Comparison of ENCODE assay signal across 27 cellular contexts in the genomic region with DNA sequence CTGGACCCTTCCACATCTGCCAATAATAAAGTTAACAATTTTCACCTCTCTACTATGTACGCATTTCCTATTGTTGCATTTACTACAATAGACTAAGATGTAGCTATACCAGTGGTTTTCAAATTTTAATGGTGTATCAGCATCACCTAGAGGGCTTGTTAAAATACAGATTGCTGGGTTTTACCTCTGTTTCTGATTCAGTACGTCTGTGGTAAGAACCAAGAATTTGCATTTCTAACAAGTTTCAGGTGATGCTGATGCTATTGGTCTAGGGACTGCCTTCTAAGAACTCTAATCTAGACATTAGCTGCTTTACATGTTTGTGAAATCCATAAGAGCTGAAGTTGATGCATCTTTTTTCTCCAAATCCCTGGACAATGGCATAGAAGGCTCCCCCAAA. TPM values are rescaled to one million over a fixed set of nuclear protein-coding genes. Genes with fewer than 3 reads are reported as not detected.
"Had no signal": no experiment of that assay in that cellular context is flagged by ENCODE, and none has a peak within 500 bp of the region (broad histone marks: within the 10 kb centered on the region; RNA-seq: fewer than 3 reads in every experiment).

No MANE protein-coding gene starts in this region.

- H3K9me3 ChIP-seq: gastrocnemius medialis, heart left ventricle, right lobe of liver, tibial nerve, uterus had no signal

- H3K4me2 ChIP-seq: neural progenitor cell, smooth muscle cell had no signal

- H3K27ac ChIP-seq: gastrocnemius medialis, heart left ventricle, neural progenitor cell, right lobe of liver, tibial nerve, uterus, WERI-Rb-1 had no signal

- FAIRE-seq: astrocyte had no signal

- H3K27me3 ChIP-seq: gastrocnemius medialis, heart left ventricle, neural progenitor cell, right lobe of liver, tibial nerve, uterus had no signal

- H3K36me3 ChIP-seq: gastrocnemius medialis, heart left ventricle, neural progenitor cell, right lobe of liver, tibial nerve, uterus, WERI-Rb-1 had no signal

- H3K4me3 ChIP-seq: gastrocnemius medialis, heart left ventricle, neural progenitor cell, right lobe of liver, smooth muscle cell, tibial nerve, uterus had no signal

- DNase-seq: activated CD4-positive, alpha-beta memory T cell treated with anti-CD3 and anti-CD28 coated beads for 36 hours; activated CD8-positive, alpha-beta memory T cell treated with anti-CD3 and anti-CD28 coated beads, Interleukin-2, amount 10 ng/mL, durations not matched to agents 7 days and 5 days; activated naive CD4-positive, alpha-beta T cell treated with anti-CD3 and anti-CD28 coated beads, Interleukin-2, amount 10 ng/mL, durations not matched to agents 7 days and 5 days; activated T-cell treated with anti-CD3 and anti-CD28 coated beads, Interleukin-2, amount 50 U/mL, for 1 hour; endodermal cell; gastrocnemius medialis; heart left ventricle; immature natural killer cell; mammary epithelial cell; naive B cell; right lobe of liver; stimulated activated CD4-positive, alpha-beta T cell treated with anti-CD3 and anti-CD28 coated beads, Interleukin-4, amount 100 ng/mL, for 4 hours; stimulated activated CD8-positive, alpha-beta memory T cell treated with anti-CD3 and anti-CD28 coated beads, Interleukin-4, amount 100 ng/mL, for 48 hours; stimulated activated naive CD4-positive, alpha-beta T cell treated with Interleukin-2 at 50 U/mL for 16 hours; substantia nigra; uterus; WERI-Rb-1 had no signal

- H3K9ac ChIP-seq: neural progenitor cell had no signal

- H2AFZ ChIP-seq: neural progenitor cell had no signal

- ATAC-seq: activated CD8-positive, alpha-beta memory T cell treated with anti-CD3 and anti-CD28 coated beads, Interleukin-2, amount 10 ng/mL, durations not matched to agents 7 days and 5 days; gastrocnemius medialis; heart left ventricle had no signal

- H3K4me1 ChIP-seq: gastrocnemius medialis, heart left ventricle, neural progenitor cell, right lobe of liver, tibial nerve, uterus had no signal

RNA-seq across cellular contexts. Expression of gene ERICH3, which starts 59.7 kb away (rescaled TPM):
- total RNA-seq: activated CD4-positive, alpha-beta memory T cell treated with anti-CD3 and anti-CD28 coated beads for 36 hours; activated T-helper 2 cell treated with anti-CD3 and anti-CD28 coated beads, Interferon-gamma antibody, Interleukin-2, Interleukin-4, amounts not matched to agents 10 μg/mL and 5 μg/mL and 100 μg/mL, durations not matched to agents 14 hours and 24 hours and 36 hours; astrocyte; chondrocyte; dermis microvascular lymphatic vessel endothelial cell; endodermal cell; epithelial cell of proximal tubule; gastrocnemius medialis; mammary epithelial cell; osteocyte; pulmonary artery endothelial cell; smooth muscle cell had no signal
- polyA plus RNA-seq: mammary epithelial cell, smooth muscle cell had no signal
